18 cellular contexts compared by ENCODE assay signal in the genomic region with DNA sequence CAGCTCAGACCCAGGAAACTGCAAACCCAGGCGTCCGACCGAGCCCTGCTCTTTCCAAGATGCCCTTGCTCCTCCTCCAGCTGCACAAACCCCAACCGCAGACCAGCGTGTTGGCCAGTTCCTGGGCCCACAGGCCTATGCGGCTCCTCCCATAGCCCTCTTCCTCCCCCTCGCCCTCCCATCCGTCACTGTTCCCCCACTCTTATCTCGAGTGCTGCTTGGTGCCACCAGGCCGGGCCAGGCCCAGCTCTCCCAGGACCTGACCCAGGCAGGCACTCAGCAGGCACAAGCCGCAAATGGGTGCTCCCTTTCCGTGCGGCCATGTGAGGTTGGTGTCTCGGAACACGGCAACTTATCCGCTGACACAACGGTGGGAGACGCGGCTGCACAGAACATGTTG. TPM values are rescaled to one million over a fixed set of nuclear protein-coding genes. Genes with fewer than 3 reads are reported as not detected.
DNase-seq lines count a peak whose midpoint lies in the region; ATAC-seq and TF ChIP-seq lines count a peak whose summit lies in the region.
"Had no signal": no experiment of that assay in that cellular context is flagged by ENCODE, and none has a peak within 500 bp of the region (broad histone marks: within the 10 kb centered on the region; RNA-seq: fewer than 3 reads in every experiment).

No MANE protein-coding gene starts in this region.

- H3K4me3 Mint-ChIP-seq in activated naive CD4-positive, alpha-beta T cell treated with anti-CD3 and anti-CD28 coated beads for 36 hours = no peak overlapping the region
- H3K4me3 Mint-ChIP-seq: CD4-positive, CD25-positive, alpha-beta regulatory T cell; GM23338 had no signal

- DNase-seq in Right ventricle myocardium superior = peak; percentile 62
- DNase-seq in right atrium auricular region (ENCODE audit: low spot score) = no peak
- no peak for DNase-seq in RWPE1 (ENCODE audit: low spot score)
- DNase-seq in left ventricle myocardium superior = peak; percentile 73
- DNase-seq in activated naive CD4-positive, alpha-beta T cell treated with anti-CD3 and anti-CD28 coated beads for 36 hours = no peak
- DNase-seq in SIG-M5 treated with dmso at 0.1 percent for 504 hours (lab: John Stamatoyannopoulos, UW; ENCODE audit: unreplicated experiment) = no peak
- DNase-seq in upper lobe of right lung = no peak
- DNase-seq: 8988T; ACHN; Calu3; CD4-positive, CD25-positive, alpha-beta regulatory T cell; DMS 273 treated with DMSO at 0.1 percent for 48 hours; DMS79; H7; KBM-7 had no signal

- CTCF ChIA-PET in RWPE1 (lab: Yijun Ruan, JAX) = interaction anchor here (0.6 to 2.0 kb wide), 2 partner anchors 9 to 51 kb away, joined by 4 to 14 read pairs; no protein-coding TSS in a partner anchor
- CTCF ChIA-PET in activated naive CD4-positive, alpha-beta T cell treated with anti-CD3 and anti-CD28 coated beads for 36 hours (lab: Charles Lee) = no interaction called here

- H3K4me1 Mint-ChIP-seq in activated naive CD4-positive, alpha-beta T cell treated with anti-CD3 and anti-CD28 coated beads for 36 hours (ENCODE audit: low read depth) = no peaks in the 10 kb centered on the region
- H3K4me1 Mint-ChIP-seq: CD4-positive, CD25-positive, alpha-beta regulatory T cell; GM23338 had no signal

- ATAC-seq in Right ventricle myocardium superior (ENCODE audit: poor library complexity) (peak; percentile 80), left ventricle myocardium superior (peak; percentile 79), upper lobe of right lung (no peak)
- ATAC-seq: GM12878, GM23338 had no signal

- H3K4me3 ChIP-seq in right atrium auricular region (no peak overlapping the region), upper lobe of right lung (no peak overlapping the region)
- H3K4me3 ChIP-seq: BLaER1 treated with 17β-estradiol and CSF1 and Interleukin-3, amounts not matched to agents 10 nM and 100 nM; GM12878; GM23338 had no signal

- no peaks in the 10 kb centered on the region for H3K36me3 Mint-ChIP-seq in activated naive CD4-positive, alpha-beta T cell treated with anti-CD3 and anti-CD28 coated beads for 36 hours (ENCODE audit: low read depth)
- H3K36me3 Mint-ChIP-seq: CD4-positive, CD25-positive, alpha-beta regulatory T cell had no signal

- H3K9me3 ChIP-seq in right atrium auricular region (no peaks in the 10 kb centered on the region), upper lobe of right lung (no peaks in the 10 kb centered on the region)
- H3K9me3 ChIP-seq: BLaER1 treated with 17β-estradiol and CSF1 and Interleukin-3, amounts not matched to agents 10 nM and 100 nM had no signal

- TF ChIP-seq CTCF in right atrium auricular region (IDR thresholded peaks at IDR 0.05) = no peak
- no peak for TF ChIP-seq CTCF in RWPE1 (conservative IDR thresholded peaks at IDR 0.05; ENCODE audit: low read depth)
- no peak for TF ChIP-seq CTCF in upper lobe of right lung (IDR thresholded peaks at IDR 0.05)

- intact Hi-C loops in Right ventricle myocardium superior (cut with DNase I) = no loop called here
- intact Hi-C loops in left ventricle myocardium superior (cut with micrococcal nuclease) = no loop called here
- intact Hi-C loops in activated naive CD4-positive, alpha-beta T cell treated with anti-CD3 and anti-CD28 coated beads for 36 hours (cut with micrococcal nuclease) = no loop called here
- intact Hi-C loops in upper lobe of right lung (cut with DNase I) = no loop called here

- peaks cover 3% of the 10 kb centered on the region for H3K27me3 Mint-ChIP-seq in activated naive CD4-positive, alpha-beta T cell treated with anti-CD3 and anti-CD28 coated beads for 36 hours (ENCODE audit: low read depth)

- no peak overlapping the region for H3K27ac Mint-ChIP-seq in activated naive CD4-positive, alpha-beta T cell treated with anti-CD3 and anti-CD28 coated beads for 36 hours
- H3K27ac Mint-ChIP-seq: CD4-positive, CD25-positive, alpha-beta regulatory T cell; GM23338 had no signal

- no peak overlapping the region for H3K27ac ChIP-seq in right atrium auricular region
- peak overlapping the region; percentile 50 for H3K27ac ChIP-seq in RWPE1
- H3K27ac ChIP-seq in upper lobe of right lung = no peak overlapping the region
- H3K27ac ChIP-seq: BLaER1 treated with 17β-estradiol and CSF1 and Interleukin-3, amounts not matched to agents 10 nM and 100 nM had no signal

- H3K36me3 ChIP-seq in right atrium auricular region (peaks cover 89% of the 10 kb centered on the region), upper lobe of right lung (peaks cover 76% of the 10 kb centered on the region)

- no peaks in the 10 kb centered on the region for H3K4me1 ChIP-seq in right atrium auricular region
- H3K4me1 ChIP-seq in upper lobe of right lung = no peaks in the 10 kb centered on the region

- POLR2A ChIA-PET in RWPE1 (lab: Yijun Ruan, JAX; ENCODE audit: low non-redundant PET) = no interaction called here

- H3K27me3 ChIP-seq in right atrium auricular region = no peaks in the 10 kb centered on the region
- no peaks in the 10 kb centered on the region for H3K27me3 ChIP-seq in upper lobe of right lung

- no peaks in the 10 kb centered on the region for H3K9me3 Mint-ChIP-seq in activated naive CD4-positive, alpha-beta T cell treated with anti-CD3 and anti-CD28 coated beads for 36 hours
- H3K9me3 Mint-ChIP-seq: CD4-positive, CD25-positive, alpha-beta regulatory T cell; GM23338 had no signal

RNA-seq across cellular contexts. Expression of gene ADRM1, which starts 28.6 kb away (rescaled TPM):
- total RNA-seq in Right ventricle myocardium superior (68.5 TPM), right atrium auricular region (100 to 1,000 TPM in 1 of 2 donors, 10 to 100 TPM in 1; 95.9 to 128 TPM), left ventricle myocardium superior (75.5 TPM), upper lobe of right lung (73.4 TPM)
- total RNA-seq in activated naive CD4-positive, alpha-beta T cell treated with anti-CD3 and anti-CD28 coated beads for 36 hours = 10 to 100 TPM; 77.4 to 81.5 TPM

RNA-seq across cellular contexts. Expression of gene LAMA5, which starts 35.8 kb away (rescaled TPM):
- 79.6 TPM for total RNA-seq in Right ventricle myocardium superior
- 10 to 100 TPM; 61.1 to 69.4 TPM for total RNA-seq in right atrium auricular region
- 110 TPM for total RNA-seq in left ventricle myocardium superior
- total RNA-seq in activated naive CD4-positive, alpha-beta T cell treated with anti-CD3 and anti-CD28 coated beads for 36 hours = 1 to 10 TPM in 1 of 2 experiments, under 1 TPM in 1; 0.81 to 1.5 TPM
- 279 TPM for total RNA-seq in upper lobe of right lung

RNA-seq across cellular contexts. Expression of gene RPS21, which starts 55.6 kb away (rescaled TPM):
- total RNA-seq in Right ventricle myocardium superior (732 TPM), right atrium auricular region (1,000 to 10,000 TPM; 1,510 to 1,937 TPM), left ventricle myocardium superior (693 TPM), upper lobe of right lung (1,050 TPM)
- 1,000 to 10,000 TPM; 2,995 to 3,072 TPM for total RNA-seq in activated naive CD4-positive, alpha-beta T cell treated with anti-CD3 and anti-CD28 coated beads for 36 hours

Comparison
In these comparisons a context has a peak if more than half of its experiments do, and no peak if none do; other contexts are left out.
1. DNase-seq: peak in Right ventricle myocardium superior (single experiment) and left ventricle myocardium superior (single experiment); none in right atrium auricular region (single experiment), RWPE1 (single experiment), activated naive CD4-positive, alpha-beta T cell treated with anti-CD3 and anti-CD28 coated beads for 36 hours (single experiment), SIG-M5 treated with dmso at 0.1 percent for 504 hours (single experiment) and upper lobe of right lung (single experiment).
2. RNA of gene LAMA5, which starts 35.8 kb away (total RNA-seq): 279 TPM in upper lobe of right lung (single experiment), 110 TPM in left ventricle myocardium superior (single experiment), 79.6 TPM in Right ventricle myocardium superior (single experiment) and 61.1 to 69.4 TPM in right atrium auricular region; 0.81 to 1.5 TPM in activated naive CD4-positive, alpha-beta T cell treated with anti-CD3 and anti-CD28 coated beads for 36 hours; every median in the first group is over 10 times any median in the second.